ENCODE assay signal across 22 cellular contexts in genomic region chr10:28008054-28008453, GRCh38. TPM values are rescaled to one million over a fixed set of nuclear protein-coding genes. Genes with fewer than 3 reads are reported as not detected.
"Had no signal": no experiment of that assay in that cellular context is flagged by ENCODE, and none has a peak within 500 bp of the region (broad histone marks: within the 10 kb centered on the region; RNA-seq: fewer than 3 reads in every experiment).

No MANE protein-coding gene starts in this region.

- H3K4me1 Mint-ChIP-seq: activated CD4-positive, alpha-beta T cell treated with anti-CD3 and anti-CD28 coated beads, Interleukin-2, amount 10 ng/mL, durations not matched to agents 7 days and 5 days; activated naive CD4-positive, alpha-beta T cell treated with anti-CD3 and anti-CD28 coated beads, Interleukin-2, amount 10 ng/mL, durations not matched to agents 7 days and 5 days; activated T-helper 17 cell treated with anti-CD3 and anti-CD28 coated beads, Interleukin-2, amount 50 U/mL, for 72 hours had no signal

- H3K27ac Mint-ChIP-seq: activated CD4-positive, alpha-beta memory T cell treated with anti-CD3 and anti-CD28 coated beads for 36 hours; activated CD4-positive, alpha-beta T cell treated with anti-CD3 and anti-CD28 coated beads, Interleukin-2, amount 10 ng/mL, durations not matched to agents 7 days and 5 days; activated naive CD4-positive, alpha-beta T cell treated with anti-CD3 and anti-CD28 coated beads, Interleukin-2, amount 10 ng/mL, durations not matched to agents 7 days and 5 days; activated naive CD8-positive, alpha-beta T cell treated with anti-CD3 and anti-CD28 coated beads for 36 hours; activated T-helper 17 cell treated with anti-CD3 and anti-CD28 coated beads, Interleukin-2, amount 50 U/mL, for 72 hours had no signal

- H3K4me1 ChIP-seq: breast epithelium, SJSA1 had no signal

- H3K4me3 Mint-ChIP-seq: activated CD4-positive, alpha-beta memory T cell treated with anti-CD3 and anti-CD28 coated beads for 36 hours; activated CD4-positive, alpha-beta T cell treated with anti-CD3 and anti-CD28 coated beads, Interleukin-2, amount 10 ng/mL, durations not matched to agents 7 days and 5 days; activated naive CD4-positive, alpha-beta T cell treated with anti-CD3 and anti-CD28 coated beads, Interleukin-2, amount 10 ng/mL, durations not matched to agents 7 days and 5 days; activated naive CD8-positive, alpha-beta T cell treated with anti-CD3 and anti-CD28 coated beads for 36 hours; activated T-helper 17 cell treated with anti-CD3 and anti-CD28 coated beads, Interleukin-2, amount 50 U/mL, for 72 hours had no signal

- H3K9me3 Mint-ChIP-seq: activated CD4-positive, alpha-beta memory T cell treated with anti-CD3 and anti-CD28 coated beads for 36 hours; activated CD4-positive, alpha-beta T cell treated with anti-CD3 and anti-CD28 coated beads, Interleukin-2, amount 10 ng/mL, durations not matched to agents 7 days and 5 days; activated naive CD4-positive, alpha-beta T cell treated with anti-CD3 and anti-CD28 coated beads, Interleukin-2, amount 10 ng/mL, durations not matched to agents 7 days and 5 days; activated naive CD8-positive, alpha-beta T cell treated with anti-CD3 and anti-CD28 coated beads for 36 hours; activated T-helper 17 cell treated with anti-CD3 and anti-CD28 coated beads, Interleukin-2, amount 50 U/mL, for 72 hours had no signal

- DNase-seq: activated CD4-positive, alpha-beta memory T cell treated with anti-CD3 and anti-CD28 coated beads for 36 hours; activated CD4-positive, alpha-beta T cell treated with anti-CD3 and anti-CD28 coated beads, Interleukin-2, amount 10 ng/mL, durations not matched to agents 7 days and 5 days; activated CD4-positive, CD25-positive, alpha-beta regulatory T cell; activated gamma-delta T cell; activated naive CD4-positive, alpha-beta T cell treated with anti-CD3 and anti-CD28 coated beads, Interleukin-2, amount 10 ng/mL, durations not matched to agents 7 days and 5 days; activated naive CD8-positive, alpha-beta T cell treated with anti-CD3 and anti-CD28 coated beads for 36 hours; activated T-cell treated with anti-CD3 and anti-CD28 coated beads for 4 hours; activated T-cell treated with anti-CD3 and anti-CD28 coated beads, Interleukin-2, amount 50 U/mL, for 48 hours; caudate nucleus; NCI-H1092; NCI-H1436; NCI-H1694 treated with DMSO at 0.1 percent for 48 hours; NCI-H2029 treated with DMSO at 0.1 percent for 48 hours; NCI-H446; NCI-H524; SHP77; SW 1271 had no signal

- H3K36me3 Mint-ChIP-seq: activated CD4-positive, alpha-beta memory T cell treated with anti-CD3 and anti-CD28 coated beads for 36 hours; activated naive CD4-positive, alpha-beta T cell treated with anti-CD3 and anti-CD28 coated beads, Interleukin-2, amount 10 ng/mL, durations not matched to agents 7 days and 5 days; activated naive CD8-positive, alpha-beta T cell treated with anti-CD3 and anti-CD28 coated beads for 36 hours had no signal

- H3K9me3 ChIP-seq: breast epithelium had no signal

- H3K27ac ChIP-seq: breast epithelium, SJSA1, VCaP had no signal

- H3K36me3 ChIP-seq: breast epithelium, SJSA1 had no signal

- H3K4me3 ChIP-seq: breast epithelium, SJSA1 had no signal

- H3K27me3 ChIP-seq: breast epithelium, SJSA1 had no signal

RNA-seq across cellular contexts. Expression of gene ODAD2, which starts 9.2 kb away (rescaled TPM):
- total RNA-seq: activated CD4-positive, alpha-beta T cell treated with anti-CD3 and anti-CD28 coated beads, Interleukin-2, amount 10 ng/mL, durations not matched to agents 7 days and 5 days; T-helper 1 cell treated with Interleukin-12 subunit alpha and Interleukin-12 subunit beta and Interleukin-4 antibody, amounts not matched to agents 30 ng/mL and 1 ng/mL, for 36 hours had no signal
